ENCODE assay signal across 21 cellular contexts in the genomic region with DNA sequence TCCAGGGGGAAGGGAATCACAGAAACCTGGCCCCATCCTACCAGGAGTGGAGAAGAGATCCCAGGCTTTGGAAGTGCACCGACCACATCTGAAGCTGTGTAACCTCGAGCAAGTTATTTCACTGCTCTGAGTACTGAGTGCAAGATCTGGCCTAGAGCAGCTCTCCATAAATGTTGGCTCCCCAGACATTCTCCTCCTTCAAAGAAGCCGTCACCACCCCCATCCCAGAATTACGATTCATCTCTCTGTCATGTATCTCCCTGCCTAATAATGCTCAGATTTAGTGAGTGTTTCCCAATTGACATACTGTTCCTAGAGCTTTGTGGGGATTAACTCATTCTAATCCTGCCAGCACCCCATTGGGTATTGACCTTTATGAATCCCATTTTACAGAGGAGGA. TPM values are rescaled to one million over a fixed set of nuclear protein-coding genes. Genes with fewer than 3 reads are reported as not detected.
DNase-seq lines count a peak whose midpoint lies in the region; ATAC-seq and TF ChIP-seq lines count a peak whose summit lies in the region.
"Had no signal": no experiment of that assay in that cellular context is flagged by ENCODE, and none has a peak within 500 bp of the region (broad histone marks: within the 10 kb centered on the region; RNA-seq: fewer than 3 reads in every experiment).

No MANE protein-coding gene starts in this region.

- H3K27me3 Mint-ChIP-seq in Caco-2 (ENCODE audit: insufficient read depth, unreplicated experiment) = no peaks in the 10 kb centered on the region
- H3K27me3 Mint-ChIP-seq in mesothelial cell of epicardium (ENCODE audit: low read depth) = peaks cover under 1% of the 10 kb centered on the region
- H3K27me3 Mint-ChIP-seq in endodermal cell (ENCODE audit: insufficient read depth) = peaks cover 9% of the 10 kb centered on the region

- H3K9me3 ChIP-seq in Caco-2 (no peaks in the 10 kb centered on the region), stomach (no peaks in the 10 kb centered on the region), endodermal cell (ENCODE audit: control insufficient read depth, low read length) (no peaks in the 10 kb centered on the region), WERI-Rb-1 (ENCODE audit: severe bottlenecking) (no peaks in the 10 kb centered on the region)

- TF ChIP-seq CTCF in Caco-2 (IDR thresholded peaks at IDR 0.05; ENCODE audit: insufficient read depth in 1 of 2, low read depth in 1 of 2, low read length in 1 of 2, severe bottlenecking in 1 of 2, unreplicated experiment in 1 of 2) (no peak), mesothelial cell of epicardium (IDR thresholded peaks at IDR 0.05; ENCODE audit: unreplicated experiment) (no peak), stomach (IDR thresholded peaks at IDR 0.05) (no peak), endodermal cell (conservative IDR thresholded peaks at IDR 0.05) (no peak), WERI-Rb-1 (IDR thresholded peaks at IDR 0.05; ENCODE audit: low read depth, low read length) (no peak)

- no peak for TF ChIP-seq EP300 in stomach (IDR thresholded peaks at IDR 0.05)

- H3K4me3 Mint-ChIP-seq in Caco-2 (ENCODE audit: unreplicated experiment) (peak overlapping the region; percentile 45), mesothelial cell of epicardium (no peak overlapping the region), endodermal cell (no peak overlapping the region)
- H3K4me3 Mint-ChIP-seq: activated naive CD8-positive, alpha-beta T cell treated with anti-CD3 and anti-CD28 coated beads for 36 hours; activated T-cell treated with anti-CD3 and anti-CD28 coated beads, Interleukin-2, amount 50 U/mL, for 4 hours had no signal

- CTCF ChIA-PET in Caco-2 (lab: Charles Lee) = interaction anchor here (0.6 to 0.9 kb wide), 3 partner anchors 13 to 203 kb away, joined by 3 read pairs; no protein-coding TSS in a partner anchor

- no TSS peak for BruUV-seq in Caco-2 (replicated peaks; lab: Mats Ljungman, UMichigan)

- H3K36me3 Mint-ChIP-seq in Caco-2 (ENCODE audit: insufficient read depth, unreplicated experiment) (no peaks in the 10 kb centered on the region), mesothelial cell of epicardium (no peaks in the 10 kb centered on the region), endodermal cell (ENCODE audit: low read depth) (no peaks in the 10 kb centered on the region)
- H3K36me3 Mint-ChIP-seq: activated naive CD8-positive, alpha-beta T cell treated with anti-CD3 and anti-CD28 coated beads for 36 hours had no signal

- H3K9me3 Mint-ChIP-seq in Caco-2 (ENCODE audit: unreplicated experiment) (no peaks in the 10 kb centered on the region), mesothelial cell of epicardium (no peaks in the 10 kb centered on the region), endodermal cell (no peaks in the 10 kb centered on the region)
- H3K9me3 Mint-ChIP-seq: activated naive CD8-positive, alpha-beta T cell treated with anti-CD3 and anti-CD28 coated beads for 36 hours; activated T-cell treated with anti-CD3 and anti-CD28 coated beads, Interleukin-2, amount 50 U/mL, for 4 hours had no signal

- H3K27ac ChIP-seq in stomach (peak overlapping the region in 4 of 5 donors; percentile 78 to 83 (median 80)), endodermal cell (ENCODE audit: low read depth, low read length) (no peak overlapping the region), WERI-Rb-1 (no peak overlapping the region)
- H3K27ac ChIP-seq: HL-60 had no signal

- TF ChIP-seq POLR2A in stomach (IDR thresholded peaks at IDR 0.05) = no peak

- H3K9ac ChIP-seq in endodermal cell (ENCODE audit: extremely low read depth, low read length, poor library complexity, severe bottlenecking) = no peak overlapping the region

- H3K4me1 ChIP-seq in Caco-2 (peaks cover 52% of the 10 kb centered on the region), stomach (peaks cover 38 to 100% (median 73%) of the 10 kb centered on the region in 4 donors), endodermal cell (ENCODE audit: control insufficient read depth, insufficient read depth, low read length) (no peaks in the 10 kb centered on the region)

- H3K27ac Mint-ChIP-seq in Caco-2 (ENCODE audit: unreplicated experiment) (peak overlapping the region; percentile 43), mesothelial cell of epicardium (peak overlapping the region; percentile 90), endodermal cell (no peak overlapping the region)
- H3K27ac Mint-ChIP-seq: activated naive CD8-positive, alpha-beta T cell treated with anti-CD3 and anti-CD28 coated beads for 36 hours had no signal

- no peaks in the 10 kb centered on the region for H3K27me3 ChIP-seq in Caco-2 (replicated peaks; ENCODE audit: control insufficient read depth, insufficient read depth, low read length)
- no peaks in the 10 kb centered on the region for H3K27me3 ChIP-seq in stomach
- H3K27me3 ChIP-seq in endodermal cell (ENCODE audit: control insufficient read depth, insufficient read depth, low read length, poor library complexity, severe bottlenecking) = no peaks in the 10 kb centered on the region
- no peaks in the 10 kb centered on the region for H3K27me3 ChIP-seq in WERI-Rb-1 (ENCODE audit: insufficient read depth, low read depth, severe bottlenecking)

- H3K4me1 Mint-ChIP-seq in Caco-2 (ENCODE audit: low read depth, unreplicated experiment) = peaks cover 34% of the 10 kb centered on the region
- H3K4me1 Mint-ChIP-seq in mesothelial cell of epicardium = peaks cover 89% of the 10 kb centered on the region
- H3K4me1 Mint-ChIP-seq in endodermal cell = peaks cover 27% of the 10 kb centered on the region
- H3K4me1 Mint-ChIP-seq: activated naive CD8-positive, alpha-beta T cell treated with anti-CD3 and anti-CD28 coated beads for 36 hours had no signal

- peak in 1 of 2 experiments; percentile 33 for DNase-seq in Caco-2
- DNase-seq in amniotic epithelial cell (ENCODE audit: low read depth) = peak; percentile 6
- no peak for DNase-seq in mesothelial cell of epicardium (ENCODE audit: low spot score in 2 of 2, unreplicated experiment in 2 of 2)
- no peak for DNase-seq in stomach
- no peak for DNase-seq in endodermal cell
- no peak for DNase-seq in NCI-H2196 (lab: John Stamatoyannopoulos, UW; ENCODE audit: unreplicated experiment)
- DNase-seq in WERI-Rb-1 = no peak
- DNase-seq: activated CD4-positive, alpha-beta T cell treated with anti-CD3 and anti-CD28 coated beads, Interleukin-2, amount 50 U/mL, for 48 hours; activated naive CD8-positive, alpha-beta T cell treated with anti-CD3 and anti-CD28 coated beads for 36 hours; activated T-cell treated with anti-CD3 and anti-CD28 coated beads, Interleukin-2, amount 50 U/mL, for 4 hours; caudate nucleus; effector CD8-positive, alpha-beta T cell; mammary epithelial cell; NCI-H1092; NCI-H774; stimulated activated CD4-positive, alpha-beta T cell treated with anti-CD3 and anti-CD28 coated beads, Interleukin-4, amount 100 ng/mL, for 24 hours; stimulated activated CD8-positive, alpha-beta memory T cell treated with anti-CD3 and anti-CD28 coated beads, Interleukin-4, amount 100 ng/mL, for 48 hours had no signal

- H3K36me3 ChIP-seq in Caco-2 (ENCODE audit: control insufficient read depth, insufficient read depth, low read length) = no peaks in the 10 kb centered on the region
- no peaks in the 10 kb centered on the region for H3K36me3 ChIP-seq in stomach
- no peaks in the 10 kb centered on the region for H3K36me3 ChIP-seq in endodermal cell (ENCODE audit: control insufficient read depth, insufficient read depth, low read length)
- no peaks in the 10 kb centered on the region for H3K36me3 ChIP-seq in WERI-Rb-1

- H3K4me3 ChIP-seq in Caco-2 (ENCODE audit: low read depth, low read length) (no peak overlapping the region), stomach (no peak overlapping the region), endodermal cell (ENCODE audit: low read length) (no peak overlapping the region), WERI-Rb-1 (ENCODE audit: low read depth, low read length) (no peak overlapping the region)
- H3K4me3 ChIP-seq: K562 had no signal

- whole genome bisulfite sequencing in stomach, 5 donors = 68 to 84% (median 78%) methylated on average over 4 of the region's 4 CpGs
- 90 to 97% methylated on average over 4 of the region's 4 CpGs for whole genome bisulfite sequencing in endodermal cell (ENCODE audit: insufficient coverage in 1 of 2, insufficient read length in 1 of 2), 2 experiments

- intact Hi-C loops in Caco-2 (cut with micrococcal nuclease; ENCODE audit: unreplicated experiment) = loop anchor here (2.0 kb wide), 1 partner anchor 14 kb away; no protein-coding TSS in a partner anchor
- intact Hi-C loops in stomach (cut with DNase I; ENCODE audit: low total_unique reads) = no loop called here

- ATAC-seq in HG02588 (IDR thresholded peaks at IDR 0.05; ENCODE audit: unreplicated experiment) = no peak
- ATAC-seq: activated T-cell treated with anti-CD3 and anti-CD28 coated beads, Interleukin-2, amount 50 U/mL, for 4 hours; K562; Panc1 had no signal

- POLR2A ChIA-PET in Caco-2 (lab: Charles Lee) = no interaction called here

RNA-seq across cellular contexts. Expression of a gene that starts 51.7 kb away (rescaled TPM):
- total RNA-seq in Caco-2 (2022) (16.1 and 16.9 TPM in 2 replicates), mesothelial cell of epicardium (116 to 130 TPM (median 117 TPM) in 3 replicates), stomach (100 to 1,000 TPM; 145 to 682 (median 198) TPM), endodermal cell (1 to 10 TPM; 3.3 to 4.2 TPM)
- 10 to 100 TPM; 18.5 to 44.9 (median 33.2) TPM for polyA plus RNA-seq in stomach
- polyA plus RNA-seq in endodermal cell (2013, experiment 1 of 2) = 5.6 TPM
- 7.2 TPM for polyA plus RNA-seq in endodermal cell (2013, experiment 2 of 2)

Comparison
In these comparisons a context has a peak if more than half of its experiments do, and no peak if none do; other contexts are left out.
1. H3K27ac ChIP-seq: peak in stomach (4 of 5); none in endodermal cell (single experiment) and WERI-Rb-1 (single experiment).